In the genomic region with DNA sequence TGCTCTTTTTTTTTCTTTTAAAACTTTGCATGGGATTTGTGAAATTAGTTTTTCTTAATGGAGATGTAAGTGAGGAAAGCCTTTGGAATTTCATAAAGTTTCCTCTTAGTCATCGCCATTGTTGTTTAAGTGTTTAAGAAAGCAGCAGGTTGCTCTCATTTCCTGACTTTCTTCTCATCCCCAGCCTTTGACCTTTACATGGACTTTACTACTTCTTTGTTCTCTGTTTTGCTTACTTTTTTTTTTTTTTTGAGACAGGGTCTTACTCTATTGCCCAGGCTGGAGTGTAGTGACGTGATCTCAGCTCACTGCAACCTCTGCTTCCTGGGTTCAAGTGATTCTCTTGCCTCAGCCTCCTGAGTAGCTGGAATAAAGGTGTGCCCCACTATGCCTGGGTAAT, we compare ENCODE assay signal across 15 cellular contexts. TPM values are rescaled to one million over a fixed set of nuclear protein-coding genes. Genes with fewer than 3 reads are reported as not detected.
DNase-seq lines count a peak whose midpoint lies in the region; ATAC-seq, FAIRE-seq and TF ChIP-seq lines count a peak whose summit lies in the region.
"Had no signal": no experiment of that assay in that cellular context is flagged by ENCODE, and none has a peak within 500 bp of the region (broad histone marks: within the 10 kb centered on the region; RNA-seq: fewer than 3 reads in every experiment).

No MANE protein-coding gene starts in this region.

- peak overlapping the region; percentile 7 to 74; a peak in 4 of 6 replicates for H3K27ac ChIP-seq in A549
- no peak overlapping the region for H3K27ac ChIP-seq in kidney (ENCODE audit: low read depth in 2 of 2, low read length in 2 of 2)
- H3K27ac ChIP-seq in prostate gland, result no peak overlapping the region
- H3K27ac ChIP-seq: coronary artery, esophagus squamous epithelium had no signal

- H3K4me3 ChIP-seq in A549, result no peak overlapping the region
- no peak overlapping the region for H3K4me3 ChIP-seq in kidney (ENCODE audit: low read length in 2 of 2)
- H3K4me3 ChIP-seq in prostate gland, result no peak overlapping the region
- H3K4me3 ChIP-seq: coronary artery, esophagus squamous epithelium had no signal

- no peaks in the 10 kb centered on the region for H3K36me3 ChIP-seq in kidney (ENCODE audit: control insufficient read depth in 1 of 2, insufficient read depth in 2 of 2, low read length in 2 of 2)
- no peaks in the 10 kb centered on the region for H3K36me3 ChIP-seq in prostate gland
- H3K36me3 ChIP-seq: esophagus squamous epithelium had no signal

- DNase-seq in A549 (ENCODE audit: low read depth in 1 of 2, low spot score in 1 of 2) (peak in 1 of 2 experiments; percentile 34), HT1080 (ENCODE audit: low read depth) (peak; percentile 85), astrocyte of the hippocampus (ENCODE audit: low read depth, low spot score) (peak; percentile 21), glomerular visceral epithelial cell (ENCODE audit: extremely low spot score) (peak; percentile 8), ecto neural progenitor cell (ENCODE audit: low spot score) (no peak), kidney (no peak), prostate gland (ENCODE audit: low spot score) (no peak)
- DNase-seq: ACHN; activated CD4-positive, CD25-positive, alpha-beta regulatory T cell; activated CD8-positive, alpha-beta memory T cell treated with anti-CD3 and anti-CD28 coated beads, Interleukin-2, amount 10 ng/mL, durations not matched to agents 7 days and 5 days; activated naive CD4-positive, alpha-beta T cell treated with anti-CD3 and anti-CD28 coated beads, Interleukin-2, amount 50 U/mL, for 16 hours; esophagus squamous epithelium; NCI-H1092 treated with DMSO at 0.1 percent for 48 hours had no signal

- TF ChIP-seq POLR2A in A549 (IDR thresholded peaks at IDR 0.05; ENCODE audit: low read length) (no peak), prostate gland (IDR thresholded peaks at IDR 0.05) (no peak)

- H3K4me2 ChIP-seq in A549, result peak overlapping the region; percentile 50

- no peak for TF ChIP-seq EP300 in A549 (IDR thresholded peaks at IDR 0.05)

- TF ChIP-seq RAD21 in A549 (conservative IDR thresholded peaks at IDR 0.05 in 1 of 2, IDR thresholded peaks at IDR 0.05 in 1 of 2), result no peak

- intact Hi-C loops in kidney (cut with DNase I) (no loop called here), prostate gland (cut with DNase I) (no loop called here)

- no peaks in the 10 kb centered on the region for H3K27me3 ChIP-seq in prostate gland (replicated peaks; ENCODE audit: insufficient read depth)
- H3K27me3 ChIP-seq: esophagus squamous epithelium had no signal

- no peak for ATAC-seq in A549
- no peak for ATAC-seq in GM21447 (IDR thresholded peaks at IDR 0.05; ENCODE audit: unreplicated experiment)
- ATAC-seq: activated CD8-positive, alpha-beta memory T cell treated with anti-CD3 and anti-CD28 coated beads, Interleukin-2, amount 10 ng/mL, durations not matched to agents 7 days and 5 days had no signal

- TF ChIP-seq CTCF in A549 (IDR thresholded peaks at IDR 0.05) (no peak), kidney (IDR thresholded peaks at IDR 0.05; ENCODE audit: borderline replicate concordance, extremely low read depth, insufficient read depth) (no peak), prostate gland (IDR thresholded peaks at IDR 0.05) (no peak)

- no peak overlapping the region for H3K9ac ChIP-seq in kidney (ENCODE audit: low read length in 2 of 2)

- H3K4me1 ChIP-seq in A549 (peaks cover 75% of the 10 kb centered on the region), kidney (ENCODE audit: control insufficient read depth in 1 of 2, insufficient read depth in 1 of 2, low read depth in 1 of 2, low read length in 2 of 2) (no peaks in the 10 kb centered on the region), prostate gland (replicated peaks) (no peaks in the 10 kb centered on the region)
- H3K4me1 ChIP-seq: esophagus squamous epithelium had no signal

- POLR2A ChIA-PET in A549 (lab: Yijun Ruan, JAX), result interaction anchor here (0.6 kb wide), 1 partner anchor 16 kb away, joined by 3 read pairs; no protein-coding TSS in a partner anchor

- CTCF ChIA-PET in A549 (lab: Yijun Ruan, JAX), result no interaction called here

- peak; percentile 93 for FAIRE-seq in A549 (lab: Jason Lieb, UNC)
- no peak for FAIRE-seq in kidney (lab: Jason Lieb, UNC)

- H3K9me3 ChIP-seq in A549, result peaks cover 3% of the 10 kb centered on the region; the same call in 1 of the 3 replicates
- H3K9me3 ChIP-seq in kidney (ENCODE audit: control insufficient read depth in 1 of 2, low read length in 2 of 2), result peaks cover 0 to 2% of the 10 kb centered on the region in 2 donors
- no peaks in the 10 kb centered on the region for H3K9me3 ChIP-seq in prostate gland

- 47% methylated on average over 2 of the region's 2 CpGs for whole genome bisulfite sequencing in A549 (ENCODE audit: missing lambda C conversion rate)
- 87% methylated on average over 2 of the region's 2 CpGs for WGBS in prostate gland

TF ChIP-seq in A549, 52 proteins besides CTCF, POLR2A, EP300 and RAD21:
- no peak for TF ChIP-seq CBX2 (IDR thresholded peaks at IDR 0.05; ENCODE audit: borderline replicate concordance, low read depth)
TF ChIP-seq in A549: peak in this region for 0.

RNA-seq across cellular contexts. Expression of a gene that starts 38.6 kb away (rescaled TPM):
- 15.7 and 18.5 TPM in 2 replicates for polyA plus RNA-seq in A549 (2011; rRNA removed)
- 8.5 and 10.3 TPM in 2 replicates for polyA plus RNA-seq in A549 (2012; cell fraction: cytosol; rRNA removed)
- 23.1 and 30.0 TPM in 2 replicates for polyA plus RNA-seq in A549 (2012; cell fraction: nucleus; rRNA removed)
- polyA plus RNA-seq in A549 (2017; fragmentation: RNase III; extraction: RNeasy Plus Mini Kit Qiagen cat#74134 plus additional on column Dnase treatment), result 6.9 to 7.5 TPM (median 7.5 TPM) in 3 replicates
- 21.0 and 23.8 TPM in 2 replicates for polyA minus RNA-seq in A549 (2011; rRNA and poly(A)+ RNA removed)
- 5.9 and 7.1 TPM in 2 replicates for total RNA-seq in HT1080 (2014; rRNA removed; shearing (Covaris generic))
- polyA plus RNA-seq in HT1080 (2015; cell fraction: cytosol; rRNA removed), result 10.1 and 12.6 TPM in 2 replicates
- 28.7 and 32.0 TPM in 2 replicates for polyA plus RNA-seq in HT1080 (2015; cell fraction: nucleus; rRNA removed)
- 18.3 TPM for total RNA-seq in kidney
- 10.8 TPM for polyA plus RNA-seq in kidney (ENCODE audit: insufficient read depth, low read depth, low replicate concordance)
- 10 to 100 TPM in 1 of 2 donors, 1 to 10 TPM in 1; 3.7 to 16.6 TPM for total RNA-seq in prostate gland
- total RNA-seq: activated CD8-positive, alpha-beta memory T cell treated with anti-CD3 and anti-CD28 coated beads, Interleukin-2, amount 10 ng/mL, durations not matched to agents 7 days and 5 days had no signal

Comparison
In these comparisons a context has a peak if more than half of its experiments do, and no peak if none do; other contexts are left out.
1. DNase-seq: peak in HT1080 (single experiment), astrocyte of the hippocampus (single experiment) and glomerular visceral epithelial cell (single experiment); none in ecto neural progenitor cell (single experiment), kidney (single experiment) and prostate gland (single experiment).
2. H3K27ac ChIP-seq: peak in A549 (2 of 2); none in kidney (0 of 2) and prostate gland (0 of 2).